ENCODE assay signal across 21 cellular contexts in genomic region chr3:106880206-106880605, GRCh38.
A peak's percentile ranks its signal among the peaks of the same experiment; 100 is the strongest.
DNase-seq lines count a peak whose midpoint lies in the region; ATAC-seq and TF ChIP-seq lines count a peak whose summit lies in the region.
"Had no signal": no experiment of that assay in that cellular context is flagged by ENCODE, and none has a peak within 500 bp of the region (broad histone marks: within the 10 kb centered on the region; RNA-seq: fewer than 3 reads in every experiment).

No MANE protein-coding gene starts in this region.

- 83% methylated on average over 1 of the region's 1 CpG; no CpG with 5 or more reads in 1 of the 2 experiments for WGBS in endodermal cell (ENCODE audit: insufficient coverage in 1 of 2, insufficient read length in 1 of 2), 2 experiments

- peaks cover 2% of the 10 kb centered on the region for H3K36me3 Mint-ChIP-seq in endodermal cell (ENCODE audit: low read depth)
- H3K36me3 Mint-ChIP-seq in activated CD8-positive, alpha-beta T cell treated with anti-CD3 and anti-CD28 coated beads, Interleukin-2, amount 10 ng/mL, durations not matched to agents 7 days and 5 days (ENCODE audit: low read depth), result no peaks in the 10 kb centered on the region
- H3K36me3 Mint-ChIP-seq in activated T-helper 1 cell treated with anti-CD3 and anti-CD28 coated beads, Interleukin-12 subunit alpha, Interleukin-12 subunit beta, Interleukin-2, Interleukin-4 antibody, amounts not matched to agents 30 ng/mL and 10 ng/mL and 1 ng/mL, durations not matched to agents 14 hours and 24 hours and 36 hours (ENCODE audit: low read depth), result no peaks in the 10 kb centered on the region
- H3K36me3 Mint-ChIP-seq: CD14-positive monocyte had no signal

- H3K4me1 ChIP-seq in HUES6 (ENCODE audit: control insufficient read depth, insufficient read depth, low read length), result peaks cover 13% of the 10 kb centered on the region
- H3K4me1 ChIP-seq in endodermal cell (ENCODE audit: control insufficient read depth, insufficient read depth, low read length), result no peaks in the 10 kb centered on the region
- no peaks in the 10 kb centered on the region for H3K4me1 ChIP-seq in OCI-LY7 (ENCODE audit: insufficient read depth, low read length, poor library complexity, severe bottlenecking)
- H3K4me1 ChIP-seq: SJSA1 had no signal

- peaks cover 6% of the 10 kb centered on the region for H3K9me3 Mint-ChIP-seq in endodermal cell
- peaks cover 5% of the 10 kb centered on the region for H3K9me3 Mint-ChIP-seq in activated CD8-positive, alpha-beta T cell treated with anti-CD3 and anti-CD28 coated beads, Interleukin-2, amount 10 ng/mL, durations not matched to agents 7 days and 5 days (ENCODE audit: insufficient read depth)
- H3K9me3 Mint-ChIP-seq in activated T-helper 1 cell treated with anti-CD3 and anti-CD28 coated beads, Interleukin-12 subunit alpha, Interleukin-12 subunit beta, Interleukin-2, Interleukin-4 antibody, amounts not matched to agents 30 ng/mL and 10 ng/mL and 1 ng/mL, durations not matched to agents 14 hours and 24 hours and 36 hours, result peaks cover 1% of the 10 kb centered on the region

- no peaks in the 10 kb centered on the region for H4K20me1 ChIP-seq in OCI-LY7 (ENCODE audit: insufficient read depth, low read length)

- no peak overlapping the region for H3K4me3 Mint-ChIP-seq in endodermal cell
- no peak overlapping the region for H3K4me3 Mint-ChIP-seq in activated CD8-positive, alpha-beta T cell treated with anti-CD3 and anti-CD28 coated beads, Interleukin-2, amount 10 ng/mL, durations not matched to agents 7 days and 5 days
- H3K4me3 Mint-ChIP-seq in activated T-helper 1 cell treated with anti-CD3 and anti-CD28 coated beads, Interleukin-12 subunit alpha, Interleukin-12 subunit beta, Interleukin-2, Interleukin-4 antibody, amounts not matched to agents 30 ng/mL and 10 ng/mL and 1 ng/mL, durations not matched to agents 14 hours and 24 hours and 36 hours, result no peak overlapping the region
- H3K4me3 Mint-ChIP-seq: CD14-positive monocyte had no signal

- intact Hi-C loops in activated T-helper 1 cell treated with anti-CD3 and anti-CD28 coated beads, Interleukin-12 subunit alpha, Interleukin-12 subunit beta, Interleukin-2, Interleukin-4 antibody, amounts not matched to agents 30 ng/mL and 10 ng/mL and 1 ng/mL, durations not matched to agents 14 hours and 24 hours and 36 hours (cut with micrococcal nuclease), result no loop called here
- intact Hi-C loops in OCI-LY7 (cut with micrococcal nuclease; ENCODE audit: unreplicated experiment), result no loop called here

- CTCF ChIA-PET in activated CD8-positive, alpha-beta T cell treated with anti-CD3 and anti-CD28 coated beads, Interleukin-2, amount 10 ng/mL, durations not matched to agents 7 days and 5 days (lab: Charles Lee), result no interaction called here
- CTCF ChIA-PET in OCI-LY7 (lab: Charles Lee; ENCODE audit: unreplicated experiment), result no interaction called here

- H3K79me2 ChIP-seq in OCI-LY7 (ENCODE audit: insufficient read depth, low read depth, low read length), result no peaks in the 10 kb centered on the region

- H3K4me3 ChIP-seq in HUES6 (ENCODE audit: low read depth, low read length) (no peak overlapping the region), endodermal cell (ENCODE audit: low read length) (no peak overlapping the region), OCI-LY7 (ENCODE audit: low read depth, low read length, poor library complexity, severe bottlenecking) (no peak overlapping the region)
- H3K4me3 ChIP-seq: SJSA1 had no signal

- no peak overlapping the region for H3K9ac ChIP-seq in HUES6 (ENCODE audit: low read length)
- no peak overlapping the region for H3K9ac ChIP-seq in endodermal cell (ENCODE audit: extremely low read depth, low read length, poor library complexity, severe bottlenecking)

- H3K9me2 ChIP-seq in OCI-LY7 (ENCODE audit: insufficient read depth, low read length), result no peaks in the 10 kb centered on the region

- H3K27me3 ChIP-seq in HUES6 (ENCODE audit: control insufficient read depth, insufficient read depth, low read length) (no peaks in the 10 kb centered on the region), endodermal cell (ENCODE audit: control insufficient read depth, insufficient read depth, low read length, poor library complexity, severe bottlenecking) (no peaks in the 10 kb centered on the region)
- H3K27me3 ChIP-seq: SJSA1 had no signal

- BruUV-seq in OCI-LY7 (replicated peaks; lab: Mats Ljungman, UMichigan), result no TSS peak

- H3K27ac ChIP-seq in HUES6 (ENCODE audit: low read depth, low read length), result peak overlapping the region; percentile 35
- H3K27ac ChIP-seq in endodermal cell (ENCODE audit: low read depth, low read length), result no peak overlapping the region
- H3K27ac ChIP-seq in OCI-LY7 (ENCODE audit: low read depth, low read length, poor library complexity, severe bottlenecking), result no peak overlapping the region
- H3K27ac ChIP-seq: RWPE1, SJSA1 had no signal

- DNase-seq in endodermal cell (no peak), iPS-NIHi7 (ENCODE audit: extremely low spot score) (peak; percentile 22), OCI-LY7 (ENCODE audit: low spot score) (no peak), occipital lobe (lab: John Stamatoyannopoulos, UW) (no peak)
- no peak for DNase-seq in activated CD8-positive, alpha-beta T cell treated with anti-CD3 and anti-CD28 coated beads, Interleukin-2, amount 10 ng/mL, durations not matched to agents 7 days and 5 days
- no peak for DNase-seq in activated T-helper 1 cell treated with anti-CD3 and anti-CD28 coated beads, Interleukin-12 subunit alpha, Interleukin-12 subunit beta, Interleukin-2, Interleukin-4 antibody, amounts not matched to agents 30 ng/mL and 10 ng/mL and 1 ng/mL, durations not matched to agents 14 hours and 24 hours and 36 hours (ENCODE audit: low spot score)
- DNase-seq: ACHN, AML-193, DMS153, EL, IMR-90, Kasumi-1, NCI-H1105 treated with DMSO at 0.1 percent for 48 hours, NCI-H187, NCI-H345, NCI-H526 treated with DMSO at 0.1 percent for 48 hours, PC-3 had no signal

- H3K27ac Mint-ChIP-seq in endodermal cell, result peak overlapping the region; percentile 71
- H3K27ac Mint-ChIP-seq in activated CD8-positive, alpha-beta T cell treated with anti-CD3 and anti-CD28 coated beads, Interleukin-2, amount 10 ng/mL, durations not matched to agents 7 days and 5 days, result no peak overlapping the region
- no peak overlapping the region for H3K27ac Mint-ChIP-seq in activated T-helper 1 cell treated with anti-CD3 and anti-CD28 coated beads, Interleukin-12 subunit alpha, Interleukin-12 subunit beta, Interleukin-2, Interleukin-4 antibody, amounts not matched to agents 30 ng/mL and 10 ng/mL and 1 ng/mL, durations not matched to agents 14 hours and 24 hours and 36 hours
- H3K27ac Mint-ChIP-seq: CD14-positive monocyte had no signal

- no peak overlapping the region for H3K4me2 ChIP-seq in OCI-LY7 (ENCODE audit: low read length)

- POLR2A ChIA-PET in activated CD8-positive, alpha-beta T cell treated with anti-CD3 and anti-CD28 coated beads, Interleukin-2, amount 10 ng/mL, durations not matched to agents 7 days and 5 days (lab: Charles Lee), result no interaction called here
- POLR2A ChIA-PET in OCI-LY7 (lab: Charles Lee), result no interaction called here

- no peaks in the 10 kb centered on the region for H3K36me3 ChIP-seq in HUES6 (ENCODE audit: control insufficient read depth, insufficient read depth, low read length)
- H3K36me3 ChIP-seq in endodermal cell (ENCODE audit: control insufficient read depth, insufficient read depth, low read length), result no peaks in the 10 kb centered on the region
- H3K36me3 ChIP-seq in OCI-LY7 (ENCODE audit: insufficient read depth, low read length), result no peaks in the 10 kb centered on the region
- H3K36me3 ChIP-seq: SJSA1 had no signal

- H2AFZ ChIP-seq in OCI-LY7 (ENCODE audit: low read length), result no peak overlapping the region

- peaks cover 5% of the 10 kb centered on the region for H3K4me1 Mint-ChIP-seq in endodermal cell
- no peaks in the 10 kb centered on the region for H3K4me1 Mint-ChIP-seq in activated CD8-positive, alpha-beta T cell treated with anti-CD3 and anti-CD28 coated beads, Interleukin-2, amount 10 ng/mL, durations not matched to agents 7 days and 5 days (ENCODE audit: low read depth)
- H3K4me1 Mint-ChIP-seq in activated T-helper 1 cell treated with anti-CD3 and anti-CD28 coated beads, Interleukin-12 subunit alpha, Interleukin-12 subunit beta, Interleukin-2, Interleukin-4 antibody, amounts not matched to agents 30 ng/mL and 10 ng/mL and 1 ng/mL, durations not matched to agents 14 hours and 24 hours and 36 hours (ENCODE audit: low read depth), result no peaks in the 10 kb centered on the region
- H3K4me1 Mint-ChIP-seq: CD14-positive monocyte had no signal

- H3K9me3 ChIP-seq in HUES6 (ENCODE audit: control insufficient read depth, insufficient read depth, low read depth, low read length) (peaks cover 6% of the 10 kb centered on the region; the same call in 1 of the 2 replicates), endodermal cell (ENCODE audit: control insufficient read depth, low read length) (peaks cover 6% of the 10 kb centered on the region), OCI-LY7 (ENCODE audit: low read length) (no peaks in the 10 kb centered on the region)
- H3K9me3 ChIP-seq: SJSA1 had no signal

- no peak for ATAC-seq in activated CD8-positive, alpha-beta T cell treated with anti-CD3 and anti-CD28 coated beads, Interleukin-2, amount 10 ng/mL, durations not matched to agents 7 days and 5 days
- ATAC-seq: PC-3 had no signal

- H3K27me3 Mint-ChIP-seq in endodermal cell (ENCODE audit: insufficient read depth), result no peaks in the 10 kb centered on the region
- H3K27me3 Mint-ChIP-seq in activated CD8-positive, alpha-beta T cell treated with anti-CD3 and anti-CD28 coated beads, Interleukin-2, amount 10 ng/mL, durations not matched to agents 7 days and 5 days (ENCODE audit: low read depth), result no peaks in the 10 kb centered on the region
- H3K27me3 Mint-ChIP-seq in activated T-helper 1 cell treated with anti-CD3 and anti-CD28 coated beads, Interleukin-12 subunit alpha, Interleukin-12 subunit beta, Interleukin-2, Interleukin-4 antibody, amounts not matched to agents 30 ng/mL and 10 ng/mL and 1 ng/mL, durations not matched to agents 14 hours and 24 hours and 36 hours (ENCODE audit: insufficient read depth), result no peaks in the 10 kb centered on the region

- no peak for TF ChIP-seq CTCF in endodermal cell (conservative IDR thresholded peaks at IDR 0.05)
- TF ChIP-seq CTCF in OCI-LY7 (conservative IDR thresholded peaks at IDR 0.05; ENCODE audit: low read length), result no peak
